In the genomic region with DNA sequence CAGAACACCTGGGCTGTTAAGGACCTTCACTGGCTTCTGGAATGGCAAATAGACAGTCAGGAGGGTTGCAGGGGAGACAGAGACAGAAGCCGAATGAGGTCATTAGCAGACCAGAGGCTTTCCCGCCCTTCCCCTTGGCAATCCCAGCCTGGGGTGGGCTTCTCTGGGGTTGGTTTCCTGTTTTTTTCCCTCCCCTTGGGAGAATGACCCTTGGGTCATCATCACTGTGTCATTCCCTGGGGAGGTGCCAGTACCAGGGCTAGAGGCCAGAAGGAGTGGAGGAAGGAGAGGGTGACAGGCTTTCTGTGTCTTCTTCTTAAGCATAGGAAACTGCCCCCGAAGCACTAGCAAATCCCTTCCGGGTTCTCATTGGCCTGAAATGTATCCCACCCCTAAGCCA, we compare ENCODE assay signal across 30 cellular contexts. TPM values are rescaled to one million over a fixed set of nuclear protein-coding genes. Genes with fewer than 3 reads are reported as not detected.
A peak's percentile ranks its signal among the peaks of the same experiment; 100 is the strongest.
DNase-seq lines count a peak whose midpoint lies in the region; ATAC-seq and TF ChIP-seq lines count a peak whose summit lies in the region.
"Had no signal": no experiment of that assay in that cellular context is flagged by ENCODE, and none has a peak within 500 bp of the region (broad histone marks: within the 10 kb centered on the region; RNA-seq: fewer than 3 reads in every experiment).

No MANE protein-coding gene starts in this region.

- H3K27ac Mint-ChIP-seq in activated naive CD4-positive, alpha-beta T cell treated with anti-CD3 and anti-CD28 coated beads, Interleukin-2, amount 10 ng/mL, durations not matched to agents 7 days and 5 days, result peak overlapping the region; percentile 55
- H3K27ac Mint-ChIP-seq: GM23338, HFFc6, memory B cell had no signal

- H3K27me3 ChIP-seq in MG63, result no peaks in the 10 kb centered on the region
- H3K27me3 ChIP-seq in esophagus muscularis mucosa, result no peaks in the 10 kb centered on the region
- no peaks in the 10 kb centered on the region for H3K27me3 ChIP-seq in stomach
- H3K27me3 ChIP-seq: BLaER1 treated with 17β-estradiol and CSF1 and Interleukin-3, amounts not matched to agents 10 nM and 100 nM; foreskin keratinocyte; heart right ventricle; right atrium auricular region had no signal

- intact Hi-C loops in esophagus muscularis mucosa (cut with DNase I) (no loop called here), stomach (cut with DNase I; ENCODE audit: low total_unique reads) (no loop called here)

- TF ChIP-seq EP300 in esophagus muscularis mucosa (IDR thresholded peaks at IDR 0.05), result no peak
- TF ChIP-seq EP300 in stomach (IDR thresholded peaks at IDR 0.05), result no peak

- no peak for ATAC-seq in GM21723 (IDR thresholded peaks at IDR 0.05; ENCODE audit: unreplicated experiment)
- ATAC-seq: foreskin keratinocyte, GM12878, GM23338, heart right ventricle, Right ventricle myocardium inferior had no signal

- H3K4me1 ChIP-seq in esophagus muscularis mucosa (peaks cover 0 to 17% (median 16%) of the 10 kb centered on the region in 4 donors), stomach (peaks cover 7 to 28% (median 11%) of the 10 kb centered on the region in 4 donors)
- H3K4me1 ChIP-seq: heart right ventricle, right atrium auricular region had no signal

- peak overlapping the region in 3 of 4 donors; percentile 21 to 61 (median 35) for H3K27ac ChIP-seq in esophagus muscularis mucosa (replicated peaks in 1 of 4)
- peak overlapping the region in 3 of 5 donors; percentile 7 to 41 (median 18) for H3K27ac ChIP-seq in stomach
- H3K27ac ChIP-seq: BLaER1 treated with 17β-estradiol and CSF1 and Interleukin-3, amounts not matched to agents 10 nM and 100 nM; foreskin keratinocyte; heart right ventricle; PC-9; right atrium auricular region; VCaP had no signal

- H3K27me3 Mint-ChIP-seq in activated naive CD4-positive, alpha-beta T cell treated with anti-CD3 and anti-CD28 coated beads, Interleukin-2, amount 10 ng/mL, durations not matched to agents 7 days and 5 days, result no peaks in the 10 kb centered on the region
- H3K27me3 Mint-ChIP-seq: memory B cell had no signal

- H3K9me3 Mint-ChIP-seq in activated naive CD4-positive, alpha-beta T cell treated with anti-CD3 and anti-CD28 coated beads, Interleukin-2, amount 10 ng/mL, durations not matched to agents 7 days and 5 days, result no peaks in the 10 kb centered on the region
- H3K9me3 Mint-ChIP-seq: GM23338, HFFc6 had no signal

- DNase-seq in activated naive CD4-positive, alpha-beta T cell treated with anti-CD3 and anti-CD28 coated beads, Interleukin-2, amount 10 ng/mL, durations not matched to agents 7 days and 5 days, result no peak
- no peak for DNase-seq in activated naive CD4-positive, alpha-beta T cell treated with anti-CD3 and anti-CD28 coated beads, Interleukin-2, amount 50 U/mL, for 16 hours
- peak; percentile 23 for DNase-seq in MG63
- no peak for DNase-seq in esophagus muscularis mucosa (ENCODE audit: extremely low spot score)
- DNase-seq in stomach, result no peak
- no peak for DNase-seq in NCI-H146 (lab: John Stamatoyannopoulos, UW)
- no peak for DNase-seq in medulla oblongata (ENCODE audit: extremely low spot score)
- DNase-seq: activated CD8-positive, alpha-beta memory T cell treated with anti-CD3 and anti-CD28 coated beads, Interleukin-2, amount 50 U/mL, for 4 hours; activated gamma-delta T cell; aorta; effector CD8-positive, alpha-beta T cell; foreskin keratinocyte; heart right ventricle; HFFc6; kidney glomerular epithelial cell; NCI-H1048; NCI-H1694 treated with DMSO at 0.1 percent for 48 hours; NCI-H2171 treated with DMSO at 0.1 percent for 48 hours; NCI-H510A treated with DMSO at 0.1 percent for 48 hours; NK-92 treated with Interleukin-12 subunit alpha and Interleukin-12 subunit beta, amount 100 ng/mL, for 24 hours; PC-9 had no signal

- H3K4me3 ChIP-seq in MG63 (no peak overlapping the region), esophagus muscularis mucosa (no peak overlapping the region), stomach (no peak overlapping the region)
- H3K4me3 ChIP-seq: BLaER1 treated with 17β-estradiol and CSF1 and Interleukin-3, amounts not matched to agents 10 nM and 100 nM; GM12878; GM23338; heart right ventricle; PC-9; right atrium auricular region had no signal

- H3K9me3 ChIP-seq in MG63 (0 out of 2 replicates have a peak, but pooled peaks cover 4% of the 10 kb centered on the region), esophagus muscularis mucosa (no peaks in the 10 kb centered on the region), stomach (no peaks in the 10 kb centered on the region)
- H3K9me3 ChIP-seq: right atrium auricular region had no signal

- TF ChIP-seq POLR2A in esophagus muscularis mucosa (IDR thresholded peaks at IDR 0.05; ENCODE audit: low read depth), result no peak
- no peak for TF ChIP-seq POLR2A in stomach (IDR thresholded peaks at IDR 0.05)

- no peak overlapping the region for H3K4me3 Mint-ChIP-seq in activated naive CD4-positive, alpha-beta T cell treated with anti-CD3 and anti-CD28 coated beads, Interleukin-2, amount 10 ng/mL, durations not matched to agents 7 days and 5 days
- H3K4me3 Mint-ChIP-seq: GM23338, HFFc6, memory B cell had no signal

- TF ChIP-seq CTCF in esophagus muscularis mucosa (IDR thresholded peaks at IDR 0.05) (no peak), stomach (IDR thresholded peaks at IDR 0.05) (no peak)

- CTCF ChIA-PET in activated naive CD4-positive, alpha-beta T cell treated with anti-CD3 and anti-CD28 coated beads, Interleukin-2, amount 10 ng/mL, durations not matched to agents 7 days and 5 days (lab: Charles Lee), result no interaction called here

- peaks cover 88% of the 10 kb centered on the region for H3K36me3 ChIP-seq in MG63
- H3K36me3 ChIP-seq in esophagus muscularis mucosa, result peaks cover 63 to 100% (median 97%) of the 10 kb centered on the region in 4 donors
- H3K36me3 ChIP-seq in stomach, result peaks cover 85 to 100% (median 100%) of the 10 kb centered on the region in 4 donors

- H3K4me1 Mint-ChIP-seq in activated naive CD4-positive, alpha-beta T cell treated with anti-CD3 and anti-CD28 coated beads, Interleukin-2, amount 10 ng/mL, durations not matched to agents 7 days and 5 days, result peaks cover 28% of the 10 kb centered on the region
- H3K4me1 Mint-ChIP-seq: memory B cell had no signal

- WGBS in esophagus muscularis mucosa, result 97% methylated on average over 4 of the region's 4 CpGs
- WGBS in stomach, 5 donors, result 92 to 99% (median 97%) methylated on average over 4 of the region's 4 CpGs

- peaks cover 93% of the 10 kb centered on the region for H3K36me3 Mint-ChIP-seq in activated naive CD4-positive, alpha-beta T cell treated with anti-CD3 and anti-CD28 coated beads, Interleukin-2, amount 10 ng/mL, durations not matched to agents 7 days and 5 days

RNA-seq across cellular contexts. Expression of a gene that starts 42.9 kb away (rescaled TPM):
- 0.33 and 0.44 TPM in 2 replicates for total RNA-seq in MG63 (2014; rRNA removed; shearing (Covaris generic); ENCODE audit: low replicate concordance)
- total RNA-seq in esophagus muscularis mucosa (under 1 TPM in 3 of 4 donors, not detected in 1; under 0.01 to 0.50 (median 0.17) TPM), stomach (under 1 TPM in 2 of 5 donors, not detected in 3; 0.14 to 0.73 TPM)
- polyA plus RNA-seq in stomach, result under 1 TPM in 2 of 3 donors, not detected in 1; 0.33 to 0.44 TPM
- total RNA-seq: Daoy had no signal

RNA-seq across cellular contexts. Expression of a gene that starts 45.3 kb away (rescaled TPM):
- total RNA-seq in MG63 (2014; rRNA removed; shearing (Covaris generic); ENCODE audit: low replicate concordance), result 26.1 and 40.9 TPM in 2 replicates
- 100 to 1,000 TPM in 3 of 4 donors, 10 to 100 TPM in 1; 72.7 to 167 (median 116) TPM for total RNA-seq in esophagus muscularis mucosa
- 100 to 1,000 TPM in 2 of 5 donors, 10 to 100 TPM in 3; 23.9 to 120 (median 55.2) TPM for total RNA-seq in stomach
- 10 to 100 TPM; 17.4 to 55.8 (median 18.9) TPM for polyA plus RNA-seq in stomach
